ENCODE assay signal across 8 cellular contexts in genomic region chr20:21303872-21304586, GRCh38. TPM values are rescaled to one million over a fixed set of nuclear protein-coding genes. Genes with fewer than 3 reads are reported as not detected.
DNase-seq lines count a peak whose midpoint lies in the region; ATAC-seq, FAIRE-seq and TF ChIP-seq lines count a peak whose summit lies in the region.

No MANE protein-coding gene starts in this region.

- H3K4ac ChIP-seq in H1 (replicated peaks; ENCODE audit: insufficient read length, low read depth, low read length): no peak overlapping the region

- peaks cover 5% of the 10 kb centered on the region for H3K23me2 ChIP-seq in H1 (ENCODE audit: low read depth, low read length)

- no peak for TF ChIP-seq EP300 in H1 (IDR thresholded peaks at IDR 0.05; ENCODE audit: borderline replicate concordance in 1 of 2, low read depth in 2 of 2, low read length in 2 of 2)

- H3K18ac ChIP-seq in H1 (ENCODE audit: extremely low read depth, low read length): peak overlapping the region; percentile 36

- DNase-seq in CD8-positive, alpha-beta T cell: no peak
- DNase-seq in H1 (ENCODE audit: low read depth in 1 of 2, low spot score in 2 of 2): no peak
- DNase-seq in naive thymus-derived CD8-positive, alpha-beta T cell: no peak
- DNase-seq in NCI-H187 (lab: John Stamatoyannopoulos, UW): no peak
- DNase-seq in D721Med (ENCODE audit: insufficient read length, low spot score): no peak

- H3K36me3 ChIP-seq in CD8-positive, alpha-beta T cell (ENCODE audit: insufficient read depth, low read length): no peaks in the 10 kb centered on the region
- H3K36me3 ChIP-seq in OCI-LY1 (ENCODE audit: insufficient read depth, low read length): peaks cover 26% of the 10 kb centered on the region
- H3K36me3 ChIP-seq in H1 (ENCODE audit: control insufficient read depth in 2 of 4, insufficient read depth in 4 of 4, low read length in 3 of 4): peaks cover 0 to 4% (median 0%) of the 10 kb centered on the region in 4 experiments; a peak in 2 of 8 replicates

- no peaks in the 10 kb centered on the region for H3K27me3 Mint-ChIP-seq in CD8-positive, alpha-beta T cell (ENCODE audit: low read depth)
- peaks cover 0 to 1% (median 0%) of the 10 kb centered on the region in 5 donors for H3K27me3 Mint-ChIP-seq in naive thymus-derived CD8-positive, alpha-beta T cell

- no peak overlapping the region for H3K23ac ChIP-seq in H1 (ENCODE audit: insufficient read length)

- H3K4me3 Mint-ChIP-seq in CD8-positive, alpha-beta T cell: peak overlapping the region; percentile 98
- H3K4me3 Mint-ChIP-seq in naive thymus-derived CD8-positive, alpha-beta T cell: peak overlapping the region; percentile 95 to 99 (median 96)

- H3K4me2 ChIP-seq in OCI-LY1 (ENCODE audit: low read length) (peak overlapping the region; percentile 99), H1 (ENCODE audit: insufficient read depth in 1 of 2, low read depth in 2 of 2, low read length in 2 of 2) (peak overlapping the region; percentile 91 to 98)

- H3K27ac Mint-ChIP-seq in CD8-positive, alpha-beta T cell: peak overlapping the region; percentile 99
- peak overlapping the region; percentile 94 to 99 (median 99) for H3K27ac Mint-ChIP-seq in naive thymus-derived CD8-positive, alpha-beta T cell

- H3K56ac ChIP-seq in H1 (replicated peaks; ENCODE audit: insufficient read length, low read depth, low read length): peak overlapping the region; percentile 52

- H4K20me1 ChIP-seq in OCI-LY1 (ENCODE audit: insufficient read depth, low read length) (no peaks in the 10 kb centered on the region), H1 (replicated peaks in 1 of 2; ENCODE audit: control insufficient read depth in 1 of 2, insufficient read depth in 2 of 2, low read length in 2 of 2) (peaks cover 5 to 11% of the 10 kb centered on the region in 2 experiments)

- H3K27ac ChIP-seq in CD8-positive, alpha-beta T cell (ENCODE audit: low read depth, low read length): peak overlapping the region; percentile 94
- H3K27ac ChIP-seq in OCI-LY1 (ENCODE audit: low read depth, low read length, poor library complexity, severe bottlenecking): peak overlapping the region; percentile 68
- H3K27ac ChIP-seq in H1 (ENCODE audit: low read depth, low read length): peak overlapping the region; percentile 98

- peak overlapping the region; percentile 98 for H3K9ac ChIP-seq in OCI-LY1 (ENCODE audit: low read length)
- H3K9ac ChIP-seq in H1 (replicated peaks in 1 of 4; ENCODE audit: extremely low read depth in 1 of 4, low read depth in 3 of 4, low read length in 3 of 4): peak overlapping the region; percentile 61 to 98 (median 93)

- H4K5ac ChIP-seq in H1 (ENCODE audit: insufficient read length, low read depth, low read length): no peak overlapping the region

- peaks cover 31% of the 10 kb centered on the region for H3K36me3 Mint-ChIP-seq in CD8-positive, alpha-beta T cell
- H3K36me3 Mint-ChIP-seq in naive thymus-derived CD8-positive, alpha-beta T cell: peaks cover 8 to 16% (median 16%) of the 10 kb centered on the region in 3 donors

- peak overlapping the region; percentile 10 for H2BK120ac ChIP-seq in H1 (replicated peaks; ENCODE audit: low read depth, low read length)

- TF ChIP-seq CTCF in CD8-positive, alpha-beta T cell (IDR thresholded peaks at IDR 0.05): no peak
- TF ChIP-seq CTCF in OCI-LY1 (IDR thresholded peaks at IDR 0.05; ENCODE audit: low read length) (no peak), H1 (IDR thresholded peaks at IDR 0.05; ENCODE audit: control extremely low read depth in 1 of 3, insufficient read depth in 1 of 3, low read depth in 1 of 3, low read length in 3 of 3) (no peak), D721Med (IDR thresholded peaks at IDR 0.05; ENCODE audit: insufficient read depth, missing control alignments) (no peak)

- H2BK15ac ChIP-seq in H1 (ENCODE audit: low read length): no peak overlapping the region

- no peak overlapping the region for H2BK20ac ChIP-seq in H1 (ENCODE audit: low read length)

- CTCF ChIA-PET in CD8-positive, alpha-beta T cell (lab: Charles Lee): interaction anchor here (1.2 kb wide), 1 partner anchor 201 kb away, joined by 4 read pairs; no protein-coding TSS in a partner anchor
- CTCF ChIA-PET in H1 (lab: Charles Lee; ENCODE audit: partially characterized antibody): interaction anchor here (0.9 to 2.0 kb wide), 2 partner anchors 68 to 277 kb away, joined by 3 to 9 read pairs; no protein-coding TSS in a partner anchor

- peaks cover 28% of the 10 kb centered on the region for H3K4me1 ChIP-seq in CD8-positive, alpha-beta T cell (ENCODE audit: insufficient read depth, low read length)
- H3K4me1 ChIP-seq in OCI-LY1 (ENCODE audit: insufficient read depth, low read length, severe bottlenecking) (peaks cover 22% of the 10 kb centered on the region), H1 (replicated peaks in 1 of 4; ENCODE audit: control insufficient read depth in 3 of 4, insufficient read depth in 4 of 4, low read length in 3 of 4) (peaks cover 0 to 5% (median 1%) of the 10 kb centered on the region in 4 experiments; a peak in 3 of 7 replicates)

- peaks cover 33% of the 10 kb centered on the region for H3K4me1 Mint-ChIP-seq in CD8-positive, alpha-beta T cell (ENCODE audit: low read depth)
- peaks cover 28 to 49% (median 36%) of the 10 kb centered on the region in 4 donors for H3K4me1 Mint-ChIP-seq in naive thymus-derived CD8-positive, alpha-beta T cell

- no peaks in the 10 kb centered on the region for H3K27me3 ChIP-seq in CD8-positive, alpha-beta T cell (ENCODE audit: insufficient read depth, low read length)
- H3K27me3 ChIP-seq in OCI-LY1 (ENCODE audit: insufficient read depth, low read length) (no peaks in the 10 kb centered on the region), H1 (replicated peaks in 1 of 4; ENCODE audit: control insufficient read depth in 3 of 4, extremely low read depth in 1 of 4, insufficient read depth in 3 of 4, low read length in 3 of 4) (no peaks in the 10 kb centered on the region)

- no peaks in the 10 kb centered on the region for H3K9me3 ChIP-seq in CD8-positive, alpha-beta T cell (ENCODE audit: low read length)
- H3K9me3 ChIP-seq in OCI-LY1 (ENCODE audit: low read length) (peaks cover 5% of the 10 kb centered on the region; the same call in 1 of the 2 replicates), H1 (ENCODE audit: insufficient read depth in 2 of 2, low read depth in 1 of 2, low read length in 1 of 2) (no peaks in the 10 kb centered on the region)

- no peak for TF ChIP-seq RAD21 in H1 (IDR thresholded peaks at IDR 0.05 in 1 of 2, conservative IDR thresholded peaks at IDR 0.05 in 1 of 2; ENCODE audit: low read depth in 2 of 2, low read length in 2 of 2)

- H3K79me2 ChIP-seq in OCI-LY1 (ENCODE audit: insufficient read depth, low read length) (peaks cover 54% of the 10 kb centered on the region), H1 (ENCODE audit: control insufficient read depth in 1 of 2, insufficient read depth in 2 of 2, low read length in 2 of 2) (peaks cover 30 to 37% of the 10 kb centered on the region in 2 experiments)

- no peak for TF ChIP-seq POLR2A in H1 (IDR thresholded peaks at IDR 0.05; ENCODE audit: control extremely low read depth in 1 of 2, low read depth in 2 of 2, low read length in 2 of 2)

- H4K91ac ChIP-seq in H1 (replicated peaks; ENCODE audit: insufficient read length, low read length): no peak overlapping the region

- H3K9me3 Mint-ChIP-seq in CD8-positive, alpha-beta T cell: no peaks in the 10 kb centered on the region
- H3K9me3 Mint-ChIP-seq in naive thymus-derived CD8-positive, alpha-beta T cell: peaks cover 0 to 2% (median 0%) of the 10 kb centered on the region in 9 donors

- no peaks in the 10 kb centered on the region for H3K79me1 ChIP-seq in H1 (ENCODE audit: low read depth, low read length)

- intact Hi-C loops in CD8-positive, alpha-beta T cell (cut with DNase I, micrococcal nuclease): loop anchor here (2.0 to 10.0 kb wide), 10 partner anchors 61 to 1289 kb away; partner anchors contain the start of genes KIZ (in 2 of the 2), RALGAPA2 (in 2 of the 2), CFAP61 (in 1 of the 2) and CRNKL1 (in 1 of the 2)

- peak overlapping the region; percentile 91; the same call in 1 of the 2 replicates for H2BK5ac ChIP-seq in H1 (ENCODE audit: low read depth, low read length)

- ATAC-seq in CD8-positive, alpha-beta T cell: peak; percentile 16
- peak; percentile 4 for ATAC-seq in GM21786 (IDR thresholded peaks at IDR 0.05; ENCODE audit: unreplicated experiment)
- peak; percentile 9 for ATAC-seq in naive thymus-derived CD8-positive, alpha-beta T cell
- no peak for ATAC-seq in activated CD4-positive, CD25-positive, alpha-beta regulatory T cell treated with anti-CD3 and anti-CD28 coated beads, Interleukin-2, amount 50 U/mL, for 24 hours

- no peak overlapping the region; the same call in 1 of the 2 replicates for H2AK5ac ChIP-seq in H1 (ENCODE audit: low read depth, low read length)

- FAIRE-seq in H1 (lab: Jason Lieb, UNC): no peak
- no peak for FAIRE-seq in D721Med (lab: Jason Lieb, UNC)

- WGBS in H1 (ENCODE audit: extremely low coverage in 1 of 2, insufficient coverage in 1 of 2, insufficient read length in 1 of 2, insufficient replicate concordance in 2 of 2, low coverage in 1 of 2, low lambda C conversion rate in 2 of 2, missing lambda C conversion rate in 1 of 2), 2 experiments: 4% methylated on average over 18 of the region's 18 CpGs; no CpG with 5 or more reads in 1 of the 2 experiments

- no peaks in the 10 kb centered on the region for H3F3A ChIP-seq in OCI-LY1 (ENCODE audit: insufficient read depth, low read length)

- H3K9me2 ChIP-seq in OCI-LY1 (ENCODE audit: low read depth, low read length): no peaks in the 10 kb centered on the region

- POLR2A ChIA-PET in CD8-positive, alpha-beta T cell (lab: Charles Lee): interaction anchor here (1.0 to 1.2 kb wide), 3 partner anchors 9 to 86 kb away, joined by 3 to 4 read pairs (median 3); no protein-coding TSS in a partner anchor
- POLR2A ChIA-PET in H1 (lab: Charles Lee; ENCODE audit: partially characterized antibody): interaction anchor here (0.6 to 2.7 kb wide), 21 partner anchors 8 to 424 kb away, joined by 3 to 17 read pairs (median 6); no protein-coding TSS in a partner anchor
- POLR2A ChIA-PET in naive thymus-derived CD8-positive, alpha-beta T cell (lab: Charles Lee): interaction anchor here (0.5 to 2.6 kb wide), 6 partner anchors 10 to 1239 kb away, joined by 3 to 8 read pairs (median 4); no protein-coding TSS in a partner anchor

- peak overlapping the region; percentile 66; the same call in 1 of the 2 replicates for H4K8ac ChIP-seq in H1 (ENCODE audit: extremely low read depth, insufficient read depth, low read length)

- H3K4me3 ChIP-seq in CD8-positive, alpha-beta T cell (ENCODE audit: low read depth, low read length): peak overlapping the region; percentile 92
- H3K4me3 ChIP-seq in OCI-LY1 (ENCODE audit: low read depth, low read length, poor library complexity, severe bottlenecking): peak overlapping the region; percentile 94
- peak overlapping the region; percentile 77 to 94 (median 86) for H3K4me3 ChIP-seq in H1 (ENCODE audit: extremely low read depth in 1 of 4, insufficient read depth in 2 of 4, low read depth in 3 of 4, low read length in 4 of 4)

- no peak overlapping the region for H2BK12ac ChIP-seq in H1 (ENCODE audit: low read depth, low read length)

- H3K14ac ChIP-seq in H1 (ENCODE audit: insufficient read length): no peak overlapping the region

- H2AFZ ChIP-seq in OCI-LY1 (ENCODE audit: low read length): no peak overlapping the region
- no peak overlapping the region for H2AFZ ChIP-seq in H1 (ENCODE audit: low read length)

RNA-seq across cellular contexts. Expression of gene XRN2, which starts 0.9 kb away (rescaled TPM):
- 10 to 100 TPM; 52.1 to 54.2 TPM for total RNA-seq in CD8-positive, alpha-beta T cell
- 136 and 139 TPM in 2 replicates for total RNA-seq in H1 (2021; fragmentation: NEBNext Ultra II Directional; extraction: Animal tissue kit (Norgen Biotek cat#: 25700))
- polyA plus RNA-seq in H1 (2011; rRNA removed): 38.0 and 60.3 TPM in 2 replicates
- polyA plus RNA-seq in H1 (2011; cell fraction: cytosol; rRNA removed): 81.4 TPM
- polyA plus RNA-seq in H1 (2011; cell fraction: nucleus; rRNA removed): 62.1 TPM
- 82.5 to 129 TPM (median 99.5 TPM) in 4 replicates for polyA plus RNA-seq in H1 (2012, experiment 1 of 2)
- polyA plus RNA-seq in H1 (2012, experiment 2 of 2): 12.7 TPM
- polyA plus RNA-seq in H1 (2013, experiment 1 of 2): 99.4 TPM
- polyA plus RNA-seq in H1 (2013, experiment 2 of 2): 96.9 TPM
- 80.5 and 106 TPM in 2 replicates for polyA minus RNA-seq in H1 (2011; rRNA and poly(A)+ RNA removed)
- polyA minus RNA-seq in H1 (2011; cell fraction: cytosol; rRNA and poly(A)+ RNA removed): 67.3 TPM
- 60.1 TPM for polyA minus RNA-seq in H1 (2011; cell fraction: nucleus; rRNA and poly(A)+ RNA removed)
- 10 to 100 TPM; 62.1 to 65.4 TPM for total RNA-seq in naive thymus-derived CD8-positive, alpha-beta T cell
- 10 to 100 TPM; 71.1 to 77.3 (median 72.5) TPM for polyA plus RNA-seq in naive thymus-derived CD8-positive, alpha-beta T cell

Comparison
In these comparisons a context has a peak if more than half of its experiments do, and no peak if none do; other contexts are left out.
1. ATAC-seq: peak in CD8-positive, alpha-beta T cell (single experiment), GM21786 (single experiment) and naive thymus-derived CD8-positive, alpha-beta T cell (2 of 2); none in activated CD4-positive, CD25-positive, alpha-beta regulatory T cell treated with anti-CD3 and anti-CD28 coated beads, Interleukin-2, amount 50 U/mL, for 24 hours (0 of 2).
2. Peak in every context shown above with its lines, with median percentiles within 50 percentile points of each other: H3K27ac ChIP-seq and H3K4me3 ChIP-seq.